In the genomic region with DNA sequence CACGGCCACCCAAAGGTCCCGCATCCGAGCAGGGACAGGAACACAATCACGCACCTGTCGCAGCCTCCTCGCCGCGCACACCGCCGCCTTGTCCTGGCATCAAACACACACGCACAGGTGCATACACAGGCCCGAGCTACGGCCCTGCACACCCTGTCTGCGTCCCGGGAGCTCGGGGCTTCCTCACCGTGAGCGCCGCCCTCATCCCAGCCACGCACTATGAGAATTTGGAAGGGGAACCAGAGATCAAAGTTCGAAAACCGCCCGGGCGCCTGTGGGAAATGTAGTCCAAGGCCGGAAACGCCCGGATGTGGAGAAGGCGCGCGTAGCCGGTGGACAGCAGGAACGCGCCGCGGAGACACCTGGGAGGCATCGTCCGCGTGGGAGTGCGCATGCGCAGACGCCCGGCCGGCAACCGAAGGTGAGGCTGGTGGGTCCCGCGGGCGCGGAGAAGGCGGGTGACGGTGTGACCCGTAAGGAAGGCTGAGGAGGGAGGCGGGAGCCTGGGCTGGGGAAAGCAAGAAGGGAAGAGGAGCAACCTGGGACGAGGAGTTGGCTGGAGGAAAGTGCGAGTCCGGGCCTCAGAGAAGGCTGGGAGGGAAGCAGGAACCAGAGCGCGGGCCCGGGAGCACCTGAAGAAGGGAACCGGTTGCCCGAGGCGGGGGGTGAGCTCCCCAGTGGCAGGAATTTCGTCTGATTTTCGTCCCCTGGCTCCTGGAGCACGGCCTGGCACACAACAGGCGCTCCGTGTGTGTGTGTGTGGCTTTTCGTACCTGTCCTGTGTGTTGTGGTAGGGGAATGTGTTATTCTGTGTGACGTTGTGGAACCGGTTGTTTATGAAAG, we compare ENCODE assay signal across 8 cellular contexts. TPM values are rescaled to one million over a fixed set of nuclear protein-coding genes. Genes with fewer than 3 reads are reported as not detected.
DNase-seq lines count a peak whose midpoint lies in the region; ATAC-seq and TF ChIP-seq lines count a peak whose summit lies in the region.

Gene ZNF567 (plus strand): TSS at position 399 of the 843 bp plus-strand sequence. CDS start 7,256 bp downstream, outside the sequence.

- TF ChIP-seq CTCF in DOHH2 (IDR thresholded peaks at IDR 0.05; ENCODE audit: low read depth, low read length, poor library complexity, severe bottlenecking): no peak
- no peak for TF ChIP-seq CTCF in RWPE1 (conservative IDR thresholded peaks at IDR 0.05; ENCODE audit: low read depth)
- TF ChIP-seq CTCF in fibroblast of the aortic adventitia (IDR thresholded peaks at IDR 0.05; ENCODE audit: insufficient read depth, low read length): no peak

- peaks cover 47% of the 10 kb centered on the region for H3K36me3 Mint-ChIP-seq in natural killer cell treated with Interleukin-12 subunit alpha and Interleukin-12 subunit beta and Interleukin-15 and Interleukin-18, amount 100 ng/mL, for 72 hours

- H3K4me1 Mint-ChIP-seq in natural killer cell treated with Interleukin-12 subunit alpha and Interleukin-12 subunit beta and Interleukin-15 and Interleukin-18, amount 100 ng/mL, for 72 hours (ENCODE audit: low read depth in 2 of 2): peaks cover 26 to 28% of the 10 kb centered on the region in 2 donors

- CTCF ChIA-PET in RWPE1 (lab: Yijun Ruan, JAX): no interaction called here

- peak; percentile 99 for DNase-seq in GM23248
- peak; percentile 93 to 96 for DNase-seq in Kasumi-1 (lab: John Stamatoyannopoulos, UW)
- DNase-seq in RWPE1 (ENCODE audit: low spot score): peak; percentile 95
- DNase-seq in activated effector memory CD4-positive, alpha-beta T cell treated with Interleukin-2 at 50 U/mL for 16 hours: peak; percentile 96
- DNase-seq in fibroblast of the aortic adventitia (ENCODE audit: low read depth): peak; percentile 93
- peak; percentile 98 for DNase-seq in natural killer cell treated with Interleukin-12 subunit alpha and Interleukin-12 subunit beta and Interleukin-15 and Interleukin-18, amount 100 ng/mL, for 72 hours (ENCODE audit: low spot score)
- DNase-seq in stimulated activated naive CD4-positive, alpha-beta T cell treated with Interleukin-2 at 50 U/mL for 16 hours (lab: John Stamatoyannopoulos, UW): peak; percentile 97

- H3K9me3 ChIP-seq in DOHH2 (ENCODE audit: control insufficient read depth, insufficient read depth, low read length) (peaks cover 39% of the 10 kb centered on the region), GM23248 (ENCODE audit: low read depth) (no peaks in the 10 kb centered on the region)

- H3K27ac ChIP-seq in DOHH2 (ENCODE audit: low read depth, low read length): no peak within 1 kb of the TSS
- H3K27ac ChIP-seq in GM23248: peak within 1 kb of the TSS; percentile 26; the same call in 1 of the 2 replicates
- peak within 1 kb of the TSS; percentile 77 for H3K27ac ChIP-seq in RWPE1

- no peaks in the 10 kb centered on the region for H3K9me2 ChIP-seq in DOHH2 (replicated peaks; ENCODE audit: control insufficient read depth, low read length)
- no peaks in the 10 kb centered on the region for H3K9me2 ChIP-seq in GM23248 (ENCODE audit: insufficient read depth)

- no peaks in the 10 kb centered on the region for H3K27me3 ChIP-seq in DOHH2 (ENCODE audit: control insufficient read depth, low read length)
- H3K27me3 ChIP-seq in GM23248 (replicated peaks; ENCODE audit: insufficient read depth): no peaks in the 10 kb centered on the region

- H3K27ac Mint-ChIP-seq in natural killer cell treated with Interleukin-12 subunit alpha and Interleukin-12 subunit beta and Interleukin-15 and Interleukin-18, amount 100 ng/mL, for 72 hours: peak within 1 kb of the TSS; percentile 91 to 93

- POLR2A ChIA-PET in RWPE1 (lab: Yijun Ruan, JAX; ENCODE audit: low non-redundant PET): no interaction called here

- peak within 1 kb of the TSS; percentile 100 for H2AFZ ChIP-seq in GM23248

- H3K27me3 Mint-ChIP-seq in natural killer cell treated with Interleukin-12 subunit alpha and Interleukin-12 subunit beta and Interleukin-15 and Interleukin-18, amount 100 ng/mL, for 72 hours: no peaks in the 10 kb centered on the region

- in situ Hi-C loops in GM23248 (cut with MboI): no loop called here

- H3K79me2 ChIP-seq in DOHH2 (ENCODE audit: control insufficient read depth, low read length): peaks cover 14% of the 10 kb centered on the region
- peaks cover 83% of the 10 kb centered on the region for H3K79me2 ChIP-seq in GM23248 (ENCODE audit: insufficient read depth)

- H3F3A ChIP-seq in DOHH2 (ENCODE audit: control insufficient read depth, insufficient read depth): no peaks in the 10 kb centered on the region
- no peaks in the 10 kb centered on the region for H3F3A ChIP-seq in GM23248 (ENCODE audit: insufficient read depth)

- H3K9ac ChIP-seq in GM23248: peak within 1 kb of the TSS; percentile 84

- H3K4me3 ChIP-seq in DOHH2 (ENCODE audit: low read length) (peak within 1 kb of the TSS; percentile 90), GM23248 (peak within 1 kb of the TSS; percentile 99), fibroblast of the aortic adventitia (ENCODE audit: low read depth, low read length) (peak within 1 kb of the TSS; percentile 98)

- H3K4me3 Mint-ChIP-seq in natural killer cell treated with Interleukin-12 subunit alpha and Interleukin-12 subunit beta and Interleukin-15 and Interleukin-18, amount 100 ng/mL, for 72 hours: peak within 1 kb of the TSS; percentile 99

- H3K36me3 ChIP-seq in DOHH2 (ENCODE audit: control insufficient read depth, low read length) (peaks cover 32% of the 10 kb centered on the region), GM23248 (ENCODE audit: low read depth) (peaks cover 29% of the 10 kb centered on the region)

- H3K4me1 ChIP-seq in DOHH2 (ENCODE audit: control insufficient read depth, low read length): peaks cover 19% of the 10 kb centered on the region
- peaks cover 6% of the 10 kb centered on the region for H3K4me1 ChIP-seq in GM23248 (ENCODE audit: insufficient read depth)

- ATAC-seq in natural killer cell treated with Interleukin-12 subunit alpha and Interleukin-12 subunit beta and Interleukin-15 and Interleukin-18, amount 100 ng/mL, for 72 hours: peak; percentile 98

- no peaks in the 10 kb centered on the region for H4K20me1 ChIP-seq in DOHH2 (ENCODE audit: control insufficient read depth, insufficient read depth, low read depth, low read length)
- H4K20me1 ChIP-seq in GM23248 (ENCODE audit: insufficient read depth): no peaks in the 10 kb centered on the region

- H3K9me3 Mint-ChIP-seq in natural killer cell treated with Interleukin-12 subunit alpha and Interleukin-12 subunit beta and Interleukin-15 and Interleukin-18, amount 100 ng/mL, for 72 hours: peaks cover 6% of the 10 kb centered on the region

- peak within 1 kb of the TSS; percentile 96 for H3K4me2 ChIP-seq in DOHH2 (ENCODE audit: low read length)
- peak within 1 kb of the TSS; percentile 93 for H3K4me2 ChIP-seq in GM23248 (ENCODE audit: unreplicated experiment)

- WGBS in GM23248 (ENCODE audit: low coverage in 1 of 2, low lambda C conversion rate in 2 of 2, missing lambda C conversion rate in 2 of 2), 2 experiments: 1 to 2% methylated on average over 68 to 69 of the region's 69 CpGs

RNA-seq across cellular contexts. Expression of gene ZNF567, which starts in this region (rescaled TPM):
- 3.2 and 5.7 TPM in 2 replicates for total RNA-seq in GM23248 (2014; rRNA removed; shearing (Covaris generic))
- 5.2 and 6.1 TPM in 2 replicates for polyA plus RNA-seq in GM23248 (2016; fragmentation: Nextera tagmentation; extraction: Ambion mirVana)
- total RNA-seq in fibroblast of the aortic adventitia (ENCODE audit: low replicate concordance): 5.0 and 6.6 TPM in 2 replicates
- 1 to 10 TPM; 7.3 to 8.5 TPM for total RNA-seq in natural killer cell treated with Interleukin-12 subunit alpha and Interleukin-12 subunit beta and Interleukin-15 and Interleukin-18, amount 100 ng/mL, for 72 hours
